ENCODE assay signal across 8 cellular contexts in genomic region chr4:931960-932712, GRCh38. TPM values are rescaled to one million over a fixed set of nuclear protein-coding genes. Genes with fewer than 3 reads are reported as not detected.
DNase-seq lines count a peak whose midpoint lies in the region; ATAC-seq, FAIRE-seq and TF ChIP-seq lines count a peak whose summit lies in the region.

Gene GAK (minus strand): TSS chr4:932316. CDS start chr4:932187, 129 bp downstream.
Gene TMEM175 (plus strand): TSS chr4:932460. CDS start chr4:947740, 15,280 bp downstream.

- H3K36me3 ChIP-seq in OCI-LY3 (replicated peaks; ENCODE audit: low read depth, low read length) (no peaks in the 10 kb centered on the region), endothelial cell of umbilical vein (ENCODE audit: control insufficient read depth in 2 of 2, extremely low read depth in 1 of 2, insufficient read depth in 2 of 2, low read length in 2 of 2) (peaks cover 0 to 2% of the 10 kb centered on the region in 2 experiments)

- intact Hi-C loops in endothelial cell of umbilical vein (cut with micrococcal nuclease), result loop anchor here (1.0 to 2.0 kb wide), 4 partner anchors 41 to 149 kb away; partner anchors contain the start of genes DGKQ and IDUA

- H3K9ac ChIP-seq in OCI-LY3 (ENCODE audit: low read length) (peak within 1 kb of the TSS; percentile 85), endothelial cell of umbilical vein (replicated peaks; ENCODE audit: extremely low read depth, insufficient read depth, low read length) (peak within 1 kb of the TSS; percentile 93)

- CTCF ChIA-PET in endothelial cell of umbilical vein (lab: Charles Lee), result interaction anchor here (0.9 to 2.9 kb wide), 7 partner anchors 12 to 189 kb away, joined by 3 to 15 read pairs (median 3); partner anchors contain the start of gene IDUA

- dilution Hi-C loops in endothelial cell of umbilical vein (cut with MboI; ENCODE audit: extremely low pct_ligation_motif_present, low sequenced_read_pairs), result no loop called here

- peak; percentile 90 for ATAC-seq in GM21528 (IDR thresholded peaks at IDR 0.05; ENCODE audit: low FRiP score, unreplicated experiment)

- TF ChIP-seq CTCF in OCI-LY3 (IDR thresholded peaks at IDR 0.05; ENCODE audit: low read depth, low read length) (no peak), endothelial cell of umbilical vein (IDR thresholded peaks at IDR 0.05; ENCODE audit: extremely low read depth in 1 of 2, insufficient read depth in 1 of 2, low read depth in 1 of 2, low read length in 2 of 2) (no peak)

- peak; percentile 92 for TF ChIP-seq POLR2A in endothelial cell of umbilical vein (IDR thresholded peaks at IDR 0.05; ENCODE audit: low read depth, low read length)

- H3K9me1 ChIP-seq in endothelial cell of umbilical vein (replicated peaks; ENCODE audit: control insufficient read depth, extremely low read depth, insufficient read depth, low read length), result no peaks in the 10 kb centered on the region

- POLR2A ChIA-PET in endothelial cell of umbilical vein (lab: Charles Lee), result interaction anchor here (0.9 kb wide), 1 partner anchor 11 kb away, joined by 3 read pairs; no protein-coding TSS in a partner anchor

- H3K79me2 ChIP-seq in OCI-LY3 (ENCODE audit: low read length) (peaks cover 45% of the 10 kb centered on the region), endothelial cell of umbilical vein (ENCODE audit: control insufficient read depth, insufficient read depth, low read length) (peaks cover 39% of the 10 kb centered on the region)

- H3K27me3 ChIP-seq in OCI-LY3 (ENCODE audit: low read depth, low read length), result peaks cover 18% of the 10 kb centered on the region; the same call in 1 of the 2 replicates
- no peaks in the 10 kb centered on the region for H3K27me3 ChIP-seq in endothelial cell of umbilical vein (ENCODE audit: control insufficient read depth in 2 of 2, insufficient read depth in 2 of 2, low read length in 2 of 2)

- peak within 1 kb of the TSS; percentile 89; the same call in 1 of the 2 replicates for H2AFZ ChIP-seq in OCI-LY3 (ENCODE audit: low read depth, low read length)
- peak within 1 kb of the TSS; percentile 93 for H2AFZ ChIP-seq in endothelial cell of umbilical vein (ENCODE audit: low read depth, low read length)

- H3K4me2 ChIP-seq in OCI-LY3 (ENCODE audit: low read length), result peak within 1 kb of the TSS; percentile 99
- peak within 1 kb of the TSS; percentile 91 for H3K4me2 ChIP-seq in endothelial cell of umbilical vein (ENCODE audit: insufficient read depth, low read length)

- H4K20me1 ChIP-seq in OCI-LY3 (ENCODE audit: insufficient read depth, low read length) (peaks cover 26% of the 10 kb centered on the region), endothelial cell of umbilical vein (replicated peaks; ENCODE audit: control insufficient read depth, extremely low read depth, insufficient read depth, low read length) (no peaks in the 10 kb centered on the region)

- FAIRE-seq in endothelial cell of umbilical vein (lab: Jason Lieb, UNC), result peak; percentile 94

- H3K4me1 ChIP-seq in OCI-LY3 (ENCODE audit: low read length) (peaks cover 45% of the 10 kb centered on the region), endothelial cell of umbilical vein (ENCODE audit: control insufficient read depth, extremely low read depth, insufficient read depth, low read length) (peaks cover 9% of the 10 kb centered on the region)

- DNase-seq in DMS 273 (lab: John Stamatoyannopoulos, UW; ENCODE audit: unreplicated experiment) (peak; percentile 97), HuH-7.5 (ENCODE audit: low spot score) (peak; percentile 99), activated T-cell treated with anti-CD3 and anti-CD28 coated beads for 1 hour (ENCODE audit: low read depth) (peak; percentile 92), endothelial cell of umbilical vein (ENCODE audit: low read depth, low spot score) (peak; percentile 98), midbrain (lab: John Stamatoyannopoulos, UW) (peak; percentile 95)
- peak; percentile 98 for DNase-seq in stimulated activated CD8-positive, alpha-beta memory T cell treated with anti-CD3 and anti-CD28 coated beads, Interleukin-15, amount 100 ng/mL, for 48 hours (ENCODE audit: low read depth in 2 of 2)

- no peaks in the 10 kb centered on the region for H3K9me3 ChIP-seq in OCI-LY3 (ENCODE audit: insufficient read depth, low read length)
- no peaks in the 10 kb centered on the region for H3K9me3 ChIP-seq in endothelial cell of umbilical vein (replicated peaks; ENCODE audit: control insufficient read depth, insufficient read depth, low read length)

- H3K4me3 ChIP-seq in OCI-LY3 (ENCODE audit: low read length) (peak within 1 kb of the TSS; percentile 99), endothelial cell of umbilical vein (replicated peaks in 1 of 3; ENCODE audit: insufficient read depth in 1 of 3, low read depth in 1 of 3, low read length in 3 of 3) (peak within 1 kb of the TSS; percentile 82 to 83 (median 82))

- H3K27ac ChIP-seq in OCI-LY3 (ENCODE audit: low read length), result peak within 1 kb of the TSS; percentile 22
- peak within 1 kb of the TSS; percentile 71 for H3K27ac ChIP-seq in endothelial cell of umbilical vein (ENCODE audit: insufficient read depth, low read depth, low read length)

- no TSS peak for BruUV-seq in endothelial cell of umbilical vein (replicated peaks; lab: Mats Ljungman, UMichigan)

TF ChIP-seq in endothelial cell of umbilical vein, 7 proteins besides CTCF, POLR2A, EP300 and RAD21:
- peak; percentile 93 for TF ChIP-seq POLR2AphosphoS5 (IDR thresholded peaks at IDR 0.05; ENCODE audit: insufficient read depth, low read depth, low read length)
- peak; percentile 27 for TF ChIP-seq FOS (IDR thresholded peaks at IDR 0.05; ENCODE audit: borderline replicate concordance, insufficient read depth, low read length)
- TF ChIP-seq MYC (IDR thresholded peaks at IDR 0.05; ENCODE audit: low read depth, low read length), result no peak
- TF ChIP-seq EZH2 (IDR thresholded peaks at IDR 0.05; ENCODE audit: borderline replicate concordance, low read depth, low read length, severe bottlenecking), result no peak
- peak; percentile 80 for TF ChIP-seq MAX (IDR thresholded peaks at IDR 0.05; ENCODE audit: insufficient read depth, insufficient read length)
- no peak for TF ChIP-seq JUN (IDR thresholded peaks at IDR 0.05; ENCODE audit: borderline replicate concordance, insufficient read depth, insufficient read length, low read depth)
- no peak for TF ChIP-seq GATA2 (IDR thresholded peaks at IDR 0.05; ENCODE audit: insufficient read depth, insufficient read length, low read depth, low read length)

RNA-seq across cellular contexts. Expression of gene GAK, which starts in this region (rescaled TPM):
- 109 and 110 TPM in 2 replicates for total RNA-seq in endothelial cell of umbilical vein
- polyA plus RNA-seq in endothelial cell of umbilical vein, result 49.6 and 51.9 TPM in 2 replicates
- 23.4 and 26.4 TPM in 2 replicates for polyA plus RNA-seq in endothelial cell of umbilical vein (2011; cell fraction: cytosol; rRNA removed)
- 131 and 133 TPM in 2 replicates for polyA plus RNA-seq in endothelial cell of umbilical vein (2011; cell fraction: nucleus; rRNA removed)
- 46.0 and 56.4 TPM in 2 replicates for polyA plus RNA-seq in endothelial cell of umbilical vein (2012)
- polyA minus RNA-seq in endothelial cell of umbilical vein, result 88.6 and 95.7 TPM in 2 replicates
- 27.1 TPM for polyA minus RNA-seq in endothelial cell of umbilical vein (2011; cell fraction: cytosol; rRNA and poly(A)+ RNA removed)
- polyA minus RNA-seq in endothelial cell of umbilical vein (2011; cell fraction: nucleus; rRNA and poly(A)+ RNA removed), result 53.0 and 77.2 TPM in 2 replicates

RNA-seq across cellular contexts. Expression of gene TMEM175, which starts in this region (rescaled TPM):
- 16.5 and 21.9 TPM in 2 replicates for total RNA-seq in endothelial cell of umbilical vein
- 80.1 and 83.0 TPM in 2 replicates for polyA plus RNA-seq in endothelial cell of umbilical vein
- polyA plus RNA-seq in endothelial cell of umbilical vein (2011; cell fraction: cytosol; rRNA removed), result 19.7 and 23.0 TPM in 2 replicates
- polyA plus RNA-seq in endothelial cell of umbilical vein (2011; cell fraction: nucleus; rRNA removed), result 121 and 134 TPM in 2 replicates
- polyA plus RNA-seq in endothelial cell of umbilical vein (2012), result 15.5 and 22.7 TPM in 2 replicates
- polyA minus RNA-seq in endothelial cell of umbilical vein, result 38.9 and 41.1 TPM in 2 replicates
- 3.5 TPM for polyA minus RNA-seq in endothelial cell of umbilical vein (2011; cell fraction: cytosol; rRNA and poly(A)+ RNA removed)
- polyA minus RNA-seq in endothelial cell of umbilical vein (2011; cell fraction: nucleus; rRNA and poly(A)+ RNA removed), result 24.0 and 24.6 TPM in 2 replicates

Comparison
In these comparisons a context has a peak if more than half of its experiments do, and no peak if none do; other contexts are left out.
1. Peak in every context shown above with its lines: DNase-seq, ATAC-seq, H3K4me3 ChIP-seq and H3K27ac ChIP-seq.